ENCODE assay signal across 8 cellular contexts in the genomic region with DNA sequence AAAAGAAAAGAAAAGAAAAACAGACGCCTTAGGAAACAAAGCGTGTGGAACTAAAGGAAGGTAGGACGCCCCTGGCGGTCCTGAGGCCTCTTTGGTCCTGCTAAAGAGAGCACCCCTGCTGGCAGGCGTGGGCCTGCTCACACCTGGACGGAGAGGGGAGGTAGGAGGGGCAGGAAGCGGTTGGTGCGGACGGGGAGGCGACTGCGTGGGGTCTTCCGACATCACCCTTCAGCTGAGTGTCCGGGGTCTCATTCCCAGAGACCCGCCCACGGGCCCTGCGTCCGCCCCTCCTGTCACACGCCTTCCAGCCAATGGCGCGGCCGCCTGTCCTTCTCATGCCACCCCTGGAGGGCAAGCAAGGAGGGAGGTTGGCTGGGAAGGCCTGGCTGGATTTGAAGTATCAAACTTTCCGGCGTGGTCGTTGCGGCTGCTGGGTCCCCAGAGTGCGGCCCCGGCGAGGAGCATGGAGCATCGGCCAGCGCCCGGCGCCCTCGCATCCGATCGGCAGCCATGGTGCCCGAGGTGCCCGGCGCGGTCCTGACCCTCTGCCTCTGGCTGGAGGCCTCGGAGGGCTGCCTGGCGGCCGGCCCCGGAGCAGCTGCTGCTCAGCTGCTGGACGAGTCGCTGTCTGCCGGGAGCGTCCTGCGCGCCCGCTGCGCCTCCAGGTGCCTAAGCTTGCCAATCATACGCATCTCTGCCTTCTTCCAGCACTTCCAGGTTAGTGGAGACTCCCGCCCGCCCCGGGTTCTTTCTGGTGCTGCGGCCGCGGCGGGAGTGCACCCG.
A peak's percentile ranks its signal among the peaks of the same experiment; 100 is the strongest.
DNase-seq lines count a peak whose midpoint lies in the region; ATAC-seq and TF ChIP-seq lines count a peak whose summit lies in the region.

No MANE protein-coding gene starts in this region.

- H3K36me3 Mint-ChIP-seq in effector memory CD8-positive, alpha-beta T cell (ENCODE audit: insufficient read depth), result no peaks in the 10 kb centered on the region

- peak; percentile 81 for ATAC-seq in effector memory CD8-positive, alpha-beta T cell (replicated peaks)

- DNase-seq in GM20000 (ENCODE audit: low spot score), result peak; percentile 72
- peak; percentile 80 for DNase-seq in NCI-H2171 treated with DMSO at 0.1 percent for 48 hours (lab: John Stamatoyannopoulos, UW)
- DNase-seq in effector memory CD8-positive, alpha-beta T cell, result peak; percentile 12 to 41 (median 15)
- peak; percentile 36 to 50 for DNase-seq in stimulated activated CD4-positive, alpha-beta T cell treated with anti-CD3 and anti-CD28 coated beads, Interleukin-2, amount 100 ng/mL, for 24 hours
- no peak for DNase-seq in NCI-H2227 (lab: John Stamatoyannopoulos, UW; ENCODE audit: unreplicated experiment)
- no peak for DNase-seq in GF-D8 (lab: John Stamatoyannopoulos, UW)
- DNase-seq in NCI-H774 (lab: John Stamatoyannopoulos, UW), result no peak
- no peak for DNase-seq in SHP77 treated with DMSO at 0.1 percent for 48 hours (lab: John Stamatoyannopoulos, UW)

- H3K4me1 Mint-ChIP-seq in effector memory CD8-positive, alpha-beta T cell (ENCODE audit: low read depth in 2 of 2), result peaks cover 9 to 17% of the 10 kb centered on the region in 2 donors

- peaks cover 0 to 5% of the 10 kb centered on the region in 2 donors for H3K27me3 Mint-ChIP-seq in effector memory CD8-positive, alpha-beta T cell

- peak overlapping the region; percentile 80 to 87 for H3K4me3 Mint-ChIP-seq in effector memory CD8-positive, alpha-beta T cell

- H3K9me3 Mint-ChIP-seq in effector memory CD8-positive, alpha-beta T cell, result no peaks in the 10 kb centered on the region

- peak; percentile 35 for TF ChIP-seq CTCF in GM20000 (IDR thresholded peaks at IDR 0.05; ENCODE audit: extremely low read depth, missing control alignments)

- H3K27ac Mint-ChIP-seq in effector memory CD8-positive, alpha-beta T cell, result peak overlapping the region; percentile 90 to 92

Comparison
In these comparisons a context has a peak if more than half of its experiments do, and no peak if none do; other contexts are left out.
1. DNase-seq: peak in GM20000 (single experiment), NCI-H2171 treated with DMSO at 0.1 percent for 48 hours (single experiment), effector memory CD8-positive, alpha-beta T cell (3 of 3) and stimulated activated CD4-positive, alpha-beta T cell treated with anti-CD3 and anti-CD28 coated beads, Interleukin-2, amount 100 ng/mL, for 24 hours (2 of 2); none in NCI-H2227 (single experiment), GF-D8 (single experiment), NCI-H774 (single experiment) and SHP77 treated with DMSO at 0.1 percent for 48 hours (single experiment).